Comparison of ENCODE assay signal across 17 cellular contexts in the genomic region with DNA sequence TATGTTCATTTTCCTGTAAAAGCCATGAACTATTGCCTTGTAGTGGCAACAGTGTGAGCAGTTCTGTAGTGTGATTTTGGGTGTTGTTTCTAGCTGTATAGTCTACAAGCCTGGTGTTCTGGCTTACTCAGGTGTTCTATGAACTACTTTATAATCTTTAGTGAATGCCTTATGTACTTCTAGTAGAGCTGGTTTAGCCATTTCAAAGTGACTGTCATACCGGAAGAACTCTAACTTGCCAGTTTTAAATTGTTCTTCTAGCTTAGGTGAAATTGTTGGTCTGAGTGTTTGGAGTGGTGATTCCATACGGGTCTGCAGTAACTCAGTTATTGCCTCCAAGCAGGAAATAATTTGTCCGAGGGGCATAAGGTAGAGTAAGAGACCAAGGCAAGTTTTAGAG.
DNase-seq lines count a peak whose midpoint lies in the region; ATAC-seq and TF ChIP-seq lines count a peak whose summit lies in the region.
"Had no signal": no experiment of that assay in that cellular context is flagged by ENCODE, and none has a peak within 500 bp of the region (broad histone marks: within the 10 kb centered on the region; RNA-seq: fewer than 3 reads in every experiment).

No MANE protein-coding gene starts in this region.

- no peaks in the 10 kb centered on the region for H3K27me3 Mint-ChIP-seq in mesothelial cell of epicardium (ENCODE audit: low read depth)

- no peak overlapping the region for H3K4me3 ChIP-seq in epithelial cell of esophagus (ENCODE audit: low read length)
- H3K4me3 ChIP-seq: GM12878, GM23248 had no signal

- H3K27ac Mint-ChIP-seq in mesothelial cell of epicardium = peak overlapping the region; percentile 54
- H3K27ac Mint-ChIP-seq: B cell; CD8-positive, alpha-beta T cell had no signal

- ATAC-seq in GM18873 (IDR thresholded peaks at IDR 0.05; ENCODE audit: low FRiP score, unreplicated experiment) = no peak
- ATAC-seq: CD8-positive, alpha-beta T cell; GM12878 had no signal

- H3K4me3 Mint-ChIP-seq in mesothelial cell of epicardium = no peak overlapping the region
- H3K4me3 Mint-ChIP-seq: B cell; CD8-positive, alpha-beta T cell had no signal

- TF ChIP-seq CTCF in epithelial cell of esophagus (IDR thresholded peaks at IDR 0.05; ENCODE audit: insufficient read depth, low read depth, low read length, missing control alignments) (no peak), mesothelial cell of epicardium (IDR thresholded peaks at IDR 0.05; ENCODE audit: unreplicated experiment) (no peak)

- peak; percentile 34 for DNase-seq in DMS 273 (lab: John Stamatoyannopoulos, UW; ENCODE audit: unreplicated experiment)
- DNase-seq in DMS 273 treated with DMSO at 0.1 percent for 48 hours (lab: John Stamatoyannopoulos, UW) = no peak
- peak; percentile 44 for DNase-seq in epithelial cell of esophagus (ENCODE audit: low read depth)
- no peak for DNase-seq in mesothelial cell of epicardium (ENCODE audit: low spot score in 2 of 2, unreplicated experiment in 2 of 2)
- DNase-seq in NCI-H226 = no peak
- no peak for DNase-seq in NCI-H2227 treated with DMSO at 0.1 percent for 48 hours (lab: John Stamatoyannopoulos, UW)
- DNase-seq: ACHN; C1 segment of cervical spinal cord; CD8-positive, alpha-beta T cell; COR-L47; GM23248; H7; IMR-90; KG1 had no signal

- H3K4me1 Mint-ChIP-seq in mesothelial cell of epicardium = peaks cover 15% of the 10 kb centered on the region

- no peaks in the 10 kb centered on the region for H3K36me3 Mint-ChIP-seq in mesothelial cell of epicardium
- H3K36me3 Mint-ChIP-seq: CD8-positive, alpha-beta T cell had no signal

- no peaks in the 10 kb centered on the region for H3K9me3 Mint-ChIP-seq in mesothelial cell of epicardium
- H3K9me3 Mint-ChIP-seq: CD8-positive, alpha-beta T cell had no signal

Comparison
In these comparisons a context has a peak if more than half of its experiments do, and no peak if none do; other contexts are left out.
1. DNase-seq: peak in DMS 273 (single experiment) and epithelial cell of esophagus (single experiment); none in DMS 273 treated with DMSO at 0.1 percent for 48 hours (single experiment), mesothelial cell of epicardium (0 of 2), NCI-H226 (single experiment) and NCI-H2227 treated with DMSO at 0.1 percent for 48 hours (single experiment).